8 cellular contexts compared by ENCODE assay signal in the genomic region with DNA sequence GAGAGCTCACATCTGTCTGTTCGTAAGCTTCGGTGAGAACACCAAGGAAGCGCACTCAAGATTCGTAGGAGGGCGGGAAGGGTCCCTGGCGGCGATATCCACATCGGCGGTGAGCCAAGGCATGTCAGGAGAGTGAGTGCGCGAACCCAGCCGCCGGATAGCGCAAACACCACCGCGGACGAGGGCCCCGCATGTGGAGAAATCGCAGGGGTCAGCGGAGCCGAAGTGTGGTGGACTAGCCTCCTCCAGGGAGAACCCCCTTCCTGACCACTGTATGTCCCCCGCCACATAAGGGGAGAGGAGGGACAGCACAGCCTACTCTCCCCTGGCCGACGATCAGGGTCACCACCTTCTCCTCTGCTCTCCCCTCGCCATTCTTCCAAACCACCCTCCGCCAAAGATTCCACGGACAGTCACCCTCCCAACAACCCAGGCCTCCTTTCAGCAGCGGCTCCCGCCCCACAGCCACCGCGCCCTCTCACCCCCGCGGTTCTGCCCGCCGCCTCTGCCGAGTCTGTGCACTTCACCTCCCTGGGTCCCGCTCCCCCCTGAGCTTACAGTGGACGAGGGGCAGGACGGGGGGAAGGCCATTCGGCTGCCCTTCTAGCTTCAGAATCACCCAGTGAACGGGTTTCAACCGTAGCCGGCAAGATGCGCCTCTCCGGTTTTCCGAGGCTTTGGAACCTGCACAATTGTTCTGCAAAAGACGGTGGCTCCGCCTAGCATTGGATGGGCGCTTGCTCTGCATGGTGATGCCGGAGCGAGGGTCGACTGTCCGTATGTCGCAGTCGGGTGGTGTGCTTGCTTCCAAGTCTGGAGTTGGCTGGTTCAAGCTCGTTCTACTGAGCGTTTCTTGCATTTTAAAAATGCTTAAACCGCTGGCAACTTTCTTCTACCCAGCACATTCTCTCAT.
DNase-seq lines count a peak whose midpoint lies in the region; ATAC-seq, FAIRE-seq and TF ChIP-seq lines count a peak whose summit lies in the region.
"Not testable (repeated sequence)": the region's sequence is repeated elsewhere in the genome, so short reads cannot be mapped to it uniquely, and the experiment has no call there.

No MANE protein-coding gene starts in this region.

- not testable (repeated sequence) for H3K9me3 Mint-ChIP-seq in CD4-positive, alpha-beta T cell; glutamatergic neuron (ENCODE audit: unreplicated experiment); stimulated activated memory B cell treated with anti-CD40 and anti-IgM and Interleukin-4, amounts not matched to agents 10 μg/mL and 1 μg/mL and 100 μg/mL, for 72 hours

- H3K27ac ChIP-seq in CD4-positive, alpha-beta T cell (ENCODE audit: low read depth, low read length); osteoblast (ENCODE audit: low read depth, low read length): not testable (repeated sequence)

- peak overlapping the region; percentile 45 for H3K4me2 ChIP-seq in osteoblast (ENCODE audit: insufficient read depth, low read length)

- POLR2A ChIA-PET in CD4-positive, alpha-beta T cell (lab: Charles Lee): not testable (repeated sequence)

- H3K27me3 ChIP-seq in CD4-positive, alpha-beta T cell (ENCODE audit: control insufficient read depth, insufficient read depth, low read length): peaks cover 11% of the 10 kb centered on the region
- not testable (repeated sequence) for H3K27me3 ChIP-seq in NT2/D1 (ENCODE audit: insufficient read depth, insufficient read length); bronchial epithelial cell (ENCODE audit: control insufficient read depth, insufficient read depth, low read length)
- H3K27me3 ChIP-seq in osteoblast (ENCODE audit: insufficient read depth, low read length): peaks cover 14% of the 10 kb centered on the region

- not testable (repeated sequence) for H3K36me3 ChIP-seq in NT2/D1 (ENCODE audit: insufficient read depth, insufficient read length, low read length); bronchial epithelial cell (ENCODE audit: control insufficient read depth, insufficient read depth, low read length); osteoblast (ENCODE audit: insufficient read depth, low read length)

- H3K4me3 ChIP-seq in NT2/D1 (ENCODE audit: insufficient read length, low read depth) (peak overlapping the region; percentile 26), bronchial epithelial cell (ENCODE audit: low read depth, low read length) (peak overlapping the region; percentile 10), osteoblast (ENCODE audit: insufficient read depth, low read length) (peak overlapping the region; percentile 30)

- not testable (repeated sequence) for H3K9ac ChIP-seq in NT2/D1 (ENCODE audit: insufficient read length, low read depth)

- peaks cover 15% of the 10 kb centered on the region for H3K4me1 Mint-ChIP-seq in CD4-positive, alpha-beta T cell (ENCODE audit: low read depth)
- H3K4me1 Mint-ChIP-seq in glutamatergic neuron (ENCODE audit: low read depth, unreplicated experiment): not testable (repeated sequence)
- peaks cover 16% of the 10 kb centered on the region for H3K4me1 Mint-ChIP-seq in stimulated activated memory B cell treated with anti-CD40 and anti-IgM and Interleukin-4, amounts not matched to agents 10 μg/mL and 1 μg/mL and 100 μg/mL, for 72 hours

- not testable (repeated sequence) for FAIRE-seq in bronchial epithelial cell (lab: Jason Lieb, UNC)

- H4K20me1 ChIP-seq in osteoblast (ENCODE audit: insufficient read depth, low read length): not testable (repeated sequence)

- ATAC-seq in CD4-positive, alpha-beta T cell (ENCODE audit: poor library complexity); stimulated activated memory B cell treated with anti-CD40 and anti-IgM and Interleukin-4, amounts not matched to agents 10 μg/mL and 1 μg/mL and 100 μg/mL, for 72 hours: not testable (repeated sequence)
- peak; percentile 38 for ATAC-seq in left lobe of liver

- not testable (repeated sequence) for H2AFZ ChIP-seq in osteoblast (ENCODE audit: low read length)

- not testable (repeated sequence) for H3K79me2 ChIP-seq in osteoblast (ENCODE audit: insufficient read depth, low read length)

- CTCF ChIA-PET in CD4-positive, alpha-beta T cell (lab: Charles Lee): not testable (repeated sequence)

- H3K4me1 ChIP-seq in NT2/D1 (ENCODE audit: insufficient read depth, insufficient read length); osteoblast (ENCODE audit: insufficient read depth, low read length): not testable (repeated sequence)

- peaks cover 49% of the 10 kb centered on the region for H3K27me3 Mint-ChIP-seq in CD4-positive, alpha-beta T cell
- H3K27me3 Mint-ChIP-seq in glutamatergic neuron (ENCODE audit: unreplicated experiment): not testable (repeated sequence)
- H3K27me3 Mint-ChIP-seq in stimulated activated memory B cell treated with anti-CD40 and anti-IgM and Interleukin-4, amounts not matched to agents 10 μg/mL and 1 μg/mL and 100 μg/mL, for 72 hours: peaks cover 50% of the 10 kb centered on the region

- DNase-seq in CD4-positive, alpha-beta T cell; NT2/D1 (ENCODE audit: low read depth, low spot score); bronchial epithelial cell (ENCODE audit: low read depth); left lobe of liver (ENCODE audit: low spot score); osteoblast (ENCODE audit: insufficient read length, low spot score, missing footprints): not testable (repeated sequence)
- peak; percentile 25 to 34 for DNase-seq in activated T-cell treated with anti-CD3 and anti-CD28 coated beads, Interleukin-2, amount 50 U/mL, for 48 hours
- peak; percentile 23 for DNase-seq in glutamatergic neuron

- not testable (repeated sequence) for H3K9me3 ChIP-seq in CD4-positive, alpha-beta T cell (ENCODE audit: control insufficient read depth, low read length); NT2/D1 (ENCODE audit: insufficient read depth, low read length); osteoblast (ENCODE audit: low read depth, low read length)

- peak overlapping the region; percentile 51 for H3K4me3 Mint-ChIP-seq in CD4-positive, alpha-beta T cell
- peak overlapping the region; percentile 82 for H3K4me3 Mint-ChIP-seq in glutamatergic neuron (ENCODE audit: unreplicated experiment)
- H3K4me3 Mint-ChIP-seq in stimulated activated memory B cell treated with anti-CD40 and anti-IgM and Interleukin-4, amounts not matched to agents 10 μg/mL and 1 μg/mL and 100 μg/mL, for 72 hours: peak overlapping the region; percentile 50

- not testable (repeated sequence) for TF ChIP-seq CTCF in CD4-positive, alpha-beta T cell (IDR thresholded peaks at IDR 0.05); bronchial epithelial cell (IDR thresholded peaks at IDR 0.05; ENCODE audit: insufficient read depth, low read length, severe bottlenecking); glutamatergic neuron (IDR thresholded peaks at IDR 0.05; ENCODE audit: partially characterized antibody, unreplicated experiment); osteoblast (IDR thresholded peaks at IDR 0.05; ENCODE audit: extremely low read depth, low read depth, low read length)

- intact Hi-C loops in CD4-positive, alpha-beta T cell (cut with DNase I, micrococcal nuclease): not testable (repeated sequence)

- not testable (repeated sequence) for H3K36me3 Mint-ChIP-seq in CD4-positive, alpha-beta T cell (ENCODE audit: low read depth); glutamatergic neuron (ENCODE audit: unreplicated experiment); stimulated activated memory B cell treated with anti-CD40 and anti-IgM and Interleukin-4, amounts not matched to agents 10 μg/mL and 1 μg/mL and 100 μg/mL, for 72 hours

- H3K27ac Mint-ChIP-seq in CD4-positive, alpha-beta T cell; glutamatergic neuron (ENCODE audit: unreplicated experiment); stimulated activated memory B cell treated with anti-CD40 and anti-IgM and Interleukin-4, amounts not matched to agents 10 μg/mL and 1 μg/mL and 100 μg/mL, for 72 hours: not testable (repeated sequence)
